In genomic region chr6:43141644-43142043, GRCh38 we compare ENCODE assay signal across 17 cellular contexts. TPM values are rescaled to one million over a fixed set of nuclear protein-coding genes. Genes with fewer than 3 reads are reported as not detected.
DNase-seq lines count a peak whose midpoint lies in the region; ATAC-seq and TF ChIP-seq lines count a peak whose summit lies in the region.
"Had no signal": no experiment of that assay in that cellular context is flagged by ENCODE, and none has a peak within 500 bp of the region (broad histone marks: within the 10 kb centered on the region; RNA-seq: fewer than 3 reads in every experiment).

No MANE protein-coding gene starts in this region.

- H3K27ac Mint-ChIP-seq in MCF 10A (ENCODE audit: low read depth, unreplicated experiment): no peak overlapping the region
- H3K27ac Mint-ChIP-seq in T-helper 17 cell: peak overlapping the region; percentile 71
- H3K27ac Mint-ChIP-seq in endothelial cell (ENCODE audit: unreplicated experiment): no peak overlapping the region
- H3K27ac Mint-ChIP-seq: IgD-negative memory B cell had no signal

- peaks cover 18% of the 10 kb centered on the region for H3K4me1 Mint-ChIP-seq in MCF 10A (ENCODE audit: insufficient read depth, unreplicated experiment)
- H3K4me1 Mint-ChIP-seq in T-helper 17 cell: peaks cover 9% of the 10 kb centered on the region
- H3K4me1 Mint-ChIP-seq in endothelial cell (ENCODE audit: unreplicated experiment): peaks cover 8% of the 10 kb centered on the region

- WGBS in mammary epithelial cell (ENCODE audit: low coverage, missing lambda C conversion rate): 88% methylated on average over 9 of the region's 16 CpGs
- WGBS in thymus: 77% methylated on average over 16 of the region's 16 CpGs

- POLR2A ChIA-PET in MCF 10A (lab: Yijun Ruan, JAX): no interaction called here

- H3K4me3 Mint-ChIP-seq in MCF 10A (ENCODE audit: unreplicated experiment) (no peak overlapping the region), T-helper 17 cell (no peak overlapping the region), endothelial cell (ENCODE audit: unreplicated experiment) (peak overlapping the region; percentile 2)
- H3K4me3 Mint-ChIP-seq: CD4-positive, CD25-positive, alpha-beta regulatory T cell; IgD-negative memory B cell had no signal

- no peak overlapping the region for H2AFZ ChIP-seq in mammary epithelial cell (ENCODE audit: low read depth, low read length)

- H3K79me2 ChIP-seq in mammary epithelial cell (ENCODE audit: insufficient read depth, low read length): no peaks in the 10 kb centered on the region

- no peak for ATAC-seq in T-helper 17 cell

- TF ChIP-seq CTCF in mammary epithelial cell (conservative IDR thresholded peaks at IDR 0.05 in 1 of 2, IDR thresholded peaks at IDR 0.05 in 1 of 2; ENCODE audit: extremely low read depth in 1 of 2, insufficient read depth in 1 of 2, low read depth in 1 of 2, low read length in 2 of 2): no peak
- no peak for TF ChIP-seq CTCF in MCF 10A (IDR thresholded peaks at IDR 0.05; ENCODE audit: unreplicated experiment)
- no peak for TF ChIP-seq CTCF in endothelial cell (IDR thresholded peaks at IDR 0.05; ENCODE audit: unreplicated experiment)

- no peak overlapping the region for H3K27ac ChIP-seq in mammary epithelial cell (ENCODE audit: insufficient read depth, low read depth, low read length)
- H3K27ac ChIP-seq in thymus (ENCODE audit: low read depth): peak overlapping the region; percentile 97

- CTCF ChIA-PET in mammary epithelial cell (lab: Charles Lee; ENCODE audit: low non-redundant PET) (no interaction called here), MCF 10A (lab: Yijun Ruan, JAX) (interaction anchor here (0.5 to 4.3 kb wide), 2 partner anchors 13 to 50 kb away, joined by 7 to 18 read pairs; no protein-coding TSS in a partner anchor)

- in situ Hi-C loops in mammary epithelial cell (cut with MboI; ENCODE audit: low sequenced_read_pairs in 2 of 2): no loop called here

- H3K9me3 ChIP-seq in mammary epithelial cell (replicated peaks; ENCODE audit: insufficient read depth, low read length) (no peaks in the 10 kb centered on the region), T-helper 17 cell (ENCODE audit: control insufficient read depth, low read length, poor library complexity, severe bottlenecking) (no peaks in the 10 kb centered on the region), thymus (ENCODE audit: control insufficient read depth) (no peaks in the 10 kb centered on the region)

- H3K9me3 Mint-ChIP-seq in MCF 10A (ENCODE audit: unreplicated experiment) (no peaks in the 10 kb centered on the region), endothelial cell (ENCODE audit: unreplicated experiment) (no peaks in the 10 kb centered on the region)
- H3K9me3 Mint-ChIP-seq: CD4-positive, CD25-positive, alpha-beta regulatory T cell; IgD-negative memory B cell had no signal

- BruUV-seq in mammary epithelial cell (replicated peaks; lab: Mats Ljungman, UMichigan) (TSS peak; percentile 52), MCF 10A (replicated peaks; lab: Mats Ljungman, UMichigan) (no TSS peak)

- DNase-seq in mammary epithelial cell (no peak), MCF 10A (ENCODE audit: unreplicated experiment) (no peak), T-helper 17 cell (no peak), endothelial cell (ENCODE audit: low spot score) (no peak), superior temporal gyrus (ENCODE audit: extremely low spot score) (no peak), AG08395 (ENCODE audit: low spot score) (no peak)
- no peak for DNase-seq in stimulated activated naive CD4-positive, alpha-beta T cell (lab: John Stamatoyannopoulos, UW)
- DNase-seq: H7, NCI-H1417 treated with DMSO at 0.1 percent for 48 hours, NCI-H2029, NCI-H2171, NCI-H446, NCI-H69, SIG-M5 had no signal

- peaks cover 14% of the 10 kb centered on the region for H3K36me3 Mint-ChIP-seq in MCF 10A (ENCODE audit: insufficient read depth, unreplicated experiment)
- H3K36me3 Mint-ChIP-seq in T-helper 17 cell (ENCODE audit: low read depth): no peaks in the 10 kb centered on the region
- peaks cover 25% of the 10 kb centered on the region for H3K36me3 Mint-ChIP-seq in endothelial cell (ENCODE audit: low read depth, unreplicated experiment)
- H3K36me3 Mint-ChIP-seq: CD4-positive, CD25-positive, alpha-beta regulatory T cell; IgD-negative memory B cell had no signal

- H3K4me1 ChIP-seq in mammary epithelial cell (ENCODE audit: insufficient read depth, low read length): peaks cover 21% of the 10 kb centered on the region
- H3K4me1 ChIP-seq in thymus (ENCODE audit: control insufficient read depth, insufficient read depth, low read length): peaks cover 23% of the 10 kb centered on the region

- no peaks in the 10 kb centered on the region for H4K20me1 ChIP-seq in mammary epithelial cell (ENCODE audit: insufficient read depth, low read length)

- no peak overlapping the region for H3K4me2 ChIP-seq in mammary epithelial cell (ENCODE audit: insufficient read depth, low read depth, low read length)

- H3K27me3 Mint-ChIP-seq in MCF 10A (ENCODE audit: insufficient read depth, unreplicated experiment) (no peaks in the 10 kb centered on the region), T-helper 17 cell (peaks cover 8% of the 10 kb centered on the region), endothelial cell (ENCODE audit: unreplicated experiment) (peaks cover 5% of the 10 kb centered on the region)
- H3K27me3 Mint-ChIP-seq: CD4-positive, CD25-positive, alpha-beta regulatory T cell; IgD-negative memory B cell had no signal

- H3K36me3 ChIP-seq in mammary epithelial cell (ENCODE audit: insufficient read depth, low read length) (peaks cover 5% of the 10 kb centered on the region), thymus (ENCODE audit: control insufficient read depth, insufficient read depth) (peaks cover 21% of the 10 kb centered on the region)

- H3K9ac ChIP-seq in mammary epithelial cell (ENCODE audit: insufficient read depth, low read length): no peak overlapping the region

- H3K27me3 ChIP-seq in mammary epithelial cell (ENCODE audit: insufficient read depth, low read length) (no peaks in the 10 kb centered on the region), thymus (ENCODE audit: control insufficient read depth, insufficient read depth) (no peaks in the 10 kb centered on the region)

- intact Hi-C loops in mammary epithelial cell (cut with micrococcal nuclease): no loop called here
- intact Hi-C loops in MCF 10A (cut with micrococcal nuclease): no loop called here

- H3K4me3 ChIP-seq in mammary epithelial cell (replicated peaks in 1 of 3; ENCODE audit: insufficient read depth in 1 of 3, low read depth in 2 of 3, low read length in 3 of 3) (no peak overlapping the region), thymus (ENCODE audit: low read length) (peak overlapping the region; percentile 59)

- dilution Hi-C loops in mammary epithelial cell (cut with HindIII; ENCODE audit: low sequenced_read_pairs): no loop called here

RNA-seq across cellular contexts. Expression of gene SRF, which starts 29.4 kb away (rescaled TPM):
- total RNA-seq in mammary epithelial cell (10 to 100 TPM; 35.7 to 41.2 TPM), MCF 10A (2022) (29.7 and 32.1 TPM in 2 replicates), T-helper 17 cell (10 to 100 TPM; 26.3 to 27.9 TPM), endothelial cell (ENCODE audit: unreplicated experiment) (31.3 TPM)
- polyA plus RNA-seq in mammary epithelial cell (33.0 TPM), thymus (25.5 TPM)
- polyA minus RNA-seq in mammary epithelial cell: 41.3 TPM

RNA-seq across cellular contexts. Expression of gene CUL9, which starts 40.4 kb away (rescaled TPM):
- 10 to 100 TPM; 25.0 to 48.2 TPM for total RNA-seq in mammary epithelial cell
- 24.9 TPM for polyA plus RNA-seq in mammary epithelial cell
- 34.5 TPM for polyA minus RNA-seq in mammary epithelial cell
- 39.6 and 42.8 TPM in 2 replicates for total RNA-seq in MCF 10A (2022)
- total RNA-seq in T-helper 17 cell: 10 to 100 TPM; 73.9 to 78.0 TPM
- 55.4 TPM for total RNA-seq in endothelial cell (ENCODE audit: unreplicated experiment)
- 119 TPM for polyA plus RNA-seq in thymus
